8 cellular contexts compared by ENCODE assay signal in genomic region chr5:77492653-77493000, GRCh38. TPM values are rescaled to one million over a fixed set of nuclear protein-coding genes. Genes with fewer than 3 reads are reported as not detected.
DNase-seq lines count a peak whose midpoint lies in the region; ATAC-seq, FAIRE-seq and TF ChIP-seq lines count a peak whose summit lies in the region.

No MANE protein-coding gene starts in this region.

- no peak for TF ChIP-seq POLR2A in thyroid gland (IDR thresholded peaks at IDR 0.05)

- H3K4me1 Mint-ChIP-seq in CD4-positive, CD25-positive, alpha-beta regulatory T cell, result peaks cover 9 to 15% (median 12%) of the 10 kb centered on the region in 4 donors
- H3K4me1 Mint-ChIP-seq in activated B cell treated with CpG ODN at 0.5 μM for 24 hours, result peaks cover 22% of the 10 kb centered on the region

- no peak for DNase-seq in CD4-positive, CD25-positive, alpha-beta regulatory T cell
- DNase-seq in activated B cell treated with CpG ODN at 0.5 μM for 24 hours, result no peak
- DNase-seq in thyroid gland, result no peak
- no peak for DNase-seq in NK-92 (lab: John Stamatoyannopoulos, UW; ENCODE audit: unreplicated experiment)
- DNase-seq in HPDE6-E6E7 (ENCODE audit: extremely low spot score), result no peak
- no peak for DNase-seq in inferior parietal cortex (ENCODE audit: extremely low spot score)

- H3K27ac ChIP-seq in CD4-positive, CD25-positive, alpha-beta regulatory T cell (ENCODE audit: insufficient read depth, low read length, poor library complexity, severe bottlenecking), result peak overlapping the region; percentile 67
- H3K27ac ChIP-seq in thyroid gland, result peak overlapping the region; percentile 7 to 96 (median 92)

- no peaks in the 10 kb centered on the region for H3K9me3 Mint-ChIP-seq in CD4-positive, CD25-positive, alpha-beta regulatory T cell
- no peaks in the 10 kb centered on the region for H3K9me3 Mint-ChIP-seq in activated B cell treated with CpG ODN at 0.5 μM for 24 hours

- CTCF ChIA-PET in activated B cell treated with CpG ODN at 0.5 μM for 24 hours (lab: Charles Lee), result interaction anchor here (0.9 to 2.9 kb wide), 9 partner anchors 9 to 625 kb away, joined by 3 to 20 read pairs (median 5); partner anchors contain the start of gene AGGF1

- H3K9me3 ChIP-seq in CD4-positive, CD25-positive, alpha-beta regulatory T cell (ENCODE audit: control insufficient read depth in 2 of 2, low read length in 2 of 2), result no peaks in the 10 kb centered on the region
- H3K9me3 ChIP-seq in thyroid gland, result no peaks in the 10 kb centered on the region

- WGBS in thyroid gland, 2 donors, result 30 to 31% methylated on average over 4 of the region's 4 CpGs

- no peak for ATAC-seq in CD4-positive, CD25-positive, alpha-beta regulatory T cell (ENCODE audit: low read depth in 2 of 2)
- ATAC-seq in HG02571 (IDR thresholded peaks at IDR 0.05; ENCODE audit: unreplicated experiment) (peak; percentile 3), activated B cell treated with CpG ODN at 0.5 μM for 24 hours (ENCODE audit: low read depth) (peak; percentile 2)

- peaks cover 10% of the 10 kb centered on the region for H3K27me3 ChIP-seq in CD4-positive, CD25-positive, alpha-beta regulatory T cell (ENCODE audit: control insufficient read depth, insufficient read depth, low read length)
- H3K27me3 ChIP-seq in thyroid gland, result no peaks in the 10 kb centered on the region

- no peaks in the 10 kb centered on the region for H3K36me3 Mint-ChIP-seq in CD4-positive, CD25-positive, alpha-beta regulatory T cell
- peaks cover 8% of the 10 kb centered on the region for H3K36me3 Mint-ChIP-seq in activated B cell treated with CpG ODN at 0.5 μM for 24 hours (ENCODE audit: low read depth)

- H3K27ac Mint-ChIP-seq in CD4-positive, CD25-positive, alpha-beta regulatory T cell, result peak overlapping the region in 1 of 3 donors; percentile 82
- H3K27ac Mint-ChIP-seq in activated B cell treated with CpG ODN at 0.5 μM for 24 hours, result peak overlapping the region; percentile 93

- peaks cover 4% of the 10 kb centered on the region for H3K36me3 ChIP-seq in CD4-positive, CD25-positive, alpha-beta regulatory T cell (ENCODE audit: control insufficient read depth, insufficient read depth, low read length)
- H3K36me3 ChIP-seq in thyroid gland, result no peaks in the 10 kb centered on the region

- FAIRE-seq in islet of Langerhans (lab: Jason Lieb, UNC), result peak; percentile 65

- peaks cover 31% of the 10 kb centered on the region for H3K27me3 Mint-ChIP-seq in CD4-positive, CD25-positive, alpha-beta regulatory T cell
- peaks cover 11% of the 10 kb centered on the region for H3K27me3 Mint-ChIP-seq in activated B cell treated with CpG ODN at 0.5 μM for 24 hours

- TF ChIP-seq CTCF in activated B cell treated with CpG ODN at 0.5 μM for 24 hours (IDR thresholded peaks at IDR 0.05) (peak; percentile 28), thyroid gland (IDR thresholded peaks at IDR 0.05) (no peak)

- peak overlapping the region; percentile 89 to 93 (median 92) for H3K4me3 Mint-ChIP-seq in CD4-positive, CD25-positive, alpha-beta regulatory T cell
- peak overlapping the region; percentile 91 for H3K4me3 Mint-ChIP-seq in activated B cell treated with CpG ODN at 0.5 μM for 24 hours

- H3K4me3 ChIP-seq in CD4-positive, CD25-positive, alpha-beta regulatory T cell (ENCODE audit: low read depth, low read length), result peak overlapping the region; percentile 58
- H3K4me3 ChIP-seq in thyroid gland (replicated peaks in 1 of 3), result peak overlapping the region in 1 of 3 donors; percentile 57

- intact Hi-C loops in activated B cell treated with CpG ODN at 0.5 μM for 24 hours (cut with micrococcal nuclease), result loop anchor here (1.0 to 10.0 kb wide), 14 partner anchors 135 to 1490 kb away; partner anchors contain the start of genes AGGF1, IQGAP2, SCAMP1 and TBCA
- intact Hi-C loops in thyroid gland (cut with DNase I), result loop anchor here (10.0 kb wide), 2 partner anchors 348 to 428 kb away; no protein-coding TSS in a partner anchor

- POLR2A ChIA-PET in activated B cell treated with CpG ODN at 0.5 μM for 24 hours (lab: Charles Lee), result interaction anchor here (0.5 to 2.1 kb wide), 5 partner anchors 9 to 1493 kb away, joined by 3 to 10 read pairs (median 7); partner anchors contain the start of genes AGGF1, AP3B1 and ARSB

- H3K4me1 ChIP-seq in CD4-positive, CD25-positive, alpha-beta regulatory T cell (ENCODE audit: control insufficient read depth, insufficient read depth, low read length, poor library complexity, severe bottlenecking), result peaks cover 12% of the 10 kb centered on the region
- peaks cover 9 to 19% of the 10 kb centered on the region in 2 donors for H3K4me1 ChIP-seq in thyroid gland

RNA-seq across cellular contexts. Expression of gene WDR41, which starts 0.5 kb away (rescaled TPM):
- total RNA-seq in CD4-positive, CD25-positive, alpha-beta regulatory T cell, result 8.4 TPM
- polyA plus RNA-seq in CD4-positive, CD25-positive, alpha-beta regulatory T cell, result 10 to 100 TPM in 1 of 4 donors, 1 to 10 TPM in 3; 8.0 to 13.5 (median 9.2) TPM
- total RNA-seq in activated B cell treated with CpG ODN at 0.5 μM for 24 hours (29.2 and 33.0 TPM in 2 replicates), thyroid gland (10 to 100 TPM; 63.9 to 93.9 (median 85.0) TPM)

Comparison
In these comparisons a context has a peak if more than half of its experiments do, and no peak if none do; other contexts are left out.
1. ATAC-seq: peak in HG02571 (single experiment) and activated B cell treated with CpG ODN at 0.5 μM for 24 hours (single experiment); none in CD4-positive, CD25-positive, alpha-beta regulatory T cell (0 of 2).